In the genomic region with DNA sequence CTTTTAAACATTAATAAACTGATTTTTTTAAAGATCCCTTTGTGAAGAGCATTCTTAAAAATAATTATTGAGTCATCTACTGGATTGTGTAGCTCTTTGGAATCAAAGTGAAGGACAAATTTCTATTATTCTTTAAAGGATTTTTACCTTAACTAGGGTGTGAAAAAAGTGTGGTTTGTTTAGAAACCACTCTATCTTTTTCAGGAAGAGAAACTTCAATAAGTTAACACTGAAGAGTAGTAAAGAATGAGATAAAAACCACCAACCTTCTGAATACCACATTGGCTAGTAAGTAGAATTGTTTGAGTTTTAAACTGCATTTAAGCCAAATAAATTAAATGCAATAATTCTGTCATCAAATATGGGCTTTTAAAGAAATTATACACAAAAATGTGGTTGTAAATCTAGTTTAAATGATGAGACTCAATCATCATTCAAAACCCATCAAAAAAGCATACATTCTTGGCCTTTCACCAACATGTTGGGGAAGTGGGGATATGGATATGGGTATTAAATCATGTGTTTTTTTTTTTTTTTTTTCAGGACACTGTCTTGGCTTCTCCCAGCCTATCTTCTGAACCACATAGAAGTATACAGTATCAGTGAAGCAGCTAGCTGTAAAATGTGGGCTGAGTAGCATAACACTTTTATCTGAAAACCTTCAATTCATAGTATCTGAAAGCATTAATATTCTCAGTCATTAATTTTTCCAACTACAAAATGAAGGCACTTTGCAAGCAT, we compare ENCODE assay signal across 11 cellular contexts. TPM values are rescaled to one million over a fixed set of nuclear protein-coding genes. Genes with fewer than 3 reads are reported as not detected.
DNase-seq lines count a peak whose midpoint lies in the region; ATAC-seq and TF ChIP-seq lines count a peak whose summit lies in the region.
"Had no signal": no experiment of that assay in that cellular context is flagged by ENCODE, and none has a peak within 500 bp of the region (broad histone marks: within the 10 kb centered on the region; RNA-seq: fewer than 3 reads in every experiment).

No MANE protein-coding gene starts in this region.

- H3K4me1 ChIP-seq in left ventricle myocardium inferior (peaks cover 76% of the 10 kb centered on the region), vagina (peaks cover 23% of the 10 kb centered on the region), SJCRH30 (no peaks in the 10 kb centered on the region)

- H3K9me3 ChIP-seq in left ventricle myocardium inferior (replicated peaks): no peaks in the 10 kb centered on the region
- H3K9me3 ChIP-seq in vagina: no peaks in the 10 kb centered on the region
- H3K9me3 ChIP-seq in SJCRH30 (replicated peaks): peaks cover 4% of the 10 kb centered on the region; the same call in 1 of the 2 replicates
- H3K9me3 ChIP-seq: body of pancreas had no signal

- H3K4me3 ChIP-seq in left ventricle myocardium inferior: peak overlapping the region; percentile 83
- no peak overlapping the region for H3K4me3 ChIP-seq in vagina
- no peak overlapping the region for H3K4me3 ChIP-seq in SJCRH30
- H3K4me3 ChIP-seq: body of pancreas had no signal

- POLR2A ChIA-PET in activated naive CD8-positive, alpha-beta T cell treated with anti-CD3 and anti-CD28 coated beads, Interleukin-2, amount 10 ng/mL, durations not matched to agents 7 days and 5 days (lab: Charles Lee): interaction anchor here (1.4 kb wide), 1 partner anchor 292 kb away, joined by 3 read pairs; no protein-coding TSS in a partner anchor

- H3K27ac Mint-ChIP-seq in activated naive CD8-positive, alpha-beta T cell treated with anti-CD3 and anti-CD28 coated beads, Interleukin-2, amount 10 ng/mL, durations not matched to agents 7 days and 5 days: peak overlapping the region; percentile 23
- no peak overlapping the region for H3K27ac Mint-ChIP-seq in Calu3 (ENCODE audit: unreplicated experiment)

- peaks cover 2% of the 10 kb centered on the region for H3K9me3 Mint-ChIP-seq in activated naive CD8-positive, alpha-beta T cell treated with anti-CD3 and anti-CD28 coated beads, Interleukin-2, amount 10 ng/mL, durations not matched to agents 7 days and 5 days
- no peaks in the 10 kb centered on the region for H3K9me3 Mint-ChIP-seq in Calu3 (ENCODE audit: low read depth, unreplicated experiment)

- H3K27ac ChIP-seq in left ventricle myocardium inferior (replicated peaks): peak overlapping the region; percentile 98
- H3K27ac ChIP-seq in vagina: peak overlapping the region; percentile 0
- no peak overlapping the region for H3K27ac ChIP-seq in SJCRH30

- DNase-seq in left ventricle myocardium inferior: no peak
- DNase-seq in cardiac septum (ENCODE audit: low spot score): no peak
- DNase-seq in activated naive CD8-positive, alpha-beta T cell treated with anti-CD3 and anti-CD28 coated beads, Interleukin-2, amount 10 ng/mL, durations not matched to agents 7 days and 5 days: no peak
- DNase-seq in vagina (ENCODE audit: extremely low spot score in 2 of 2): no peak
- DNase-seq in NCI-H82 treated with DMSO at 0.1 percent for 48 hours (lab: John Stamatoyannopoulos, UW; ENCODE audit: unreplicated experiment): no peak
- no peak for DNase-seq in Calu3
- DNase-seq in SJCRH30: no peak
- DNase-seq: body of pancreas; NCI-H524; stimulated activated CD4-positive, alpha-beta T cell treated with anti-CD3 and anti-CD28 coated beads, Interleukin-4, amount 100 ng/mL, for 1 hour had no signal

- TF ChIP-seq CTCF in left ventricle myocardium inferior (IDR thresholded peaks at IDR 0.05; ENCODE audit: borderline replicate concordance): no peak
- no peak for TF ChIP-seq CTCF in vagina (IDR thresholded peaks at IDR 0.05)
- no peak for TF ChIP-seq CTCF in Calu3 (IDR thresholded peaks at IDR 0.05; ENCODE audit: unreplicated experiment)

- CTCF ChIA-PET in Calu3 (lab: Charles Lee): no interaction called here

- no peaks in the 10 kb centered on the region for H3K27me3 Mint-ChIP-seq in activated naive CD8-positive, alpha-beta T cell treated with anti-CD3 and anti-CD28 coated beads, Interleukin-2, amount 10 ng/mL, durations not matched to agents 7 days and 5 days
- H3K27me3 Mint-ChIP-seq in Calu3 (ENCODE audit: unreplicated experiment): peaks cover 49% of the 10 kb centered on the region

- peaks cover 53% of the 10 kb centered on the region for H3K36me3 Mint-ChIP-seq in activated naive CD8-positive, alpha-beta T cell treated with anti-CD3 and anti-CD28 coated beads, Interleukin-2, amount 10 ng/mL, durations not matched to agents 7 days and 5 days
- peaks cover 4% of the 10 kb centered on the region for H3K36me3 Mint-ChIP-seq in Calu3 (ENCODE audit: insufficient read depth, unreplicated experiment)

- peaks cover 11% of the 10 kb centered on the region for H3K36me3 ChIP-seq in left ventricle myocardium inferior
- no peaks in the 10 kb centered on the region for H3K36me3 ChIP-seq in vagina
- peaks cover 30% of the 10 kb centered on the region for H3K36me3 ChIP-seq in SJCRH30

- peaks cover 39% of the 10 kb centered on the region for H3K4me1 Mint-ChIP-seq in activated naive CD8-positive, alpha-beta T cell treated with anti-CD3 and anti-CD28 coated beads, Interleukin-2, amount 10 ng/mL, durations not matched to agents 7 days and 5 days
- H3K4me1 Mint-ChIP-seq in Calu3 (ENCODE audit: low read depth, unreplicated experiment): peaks cover 9% of the 10 kb centered on the region

- TF ChIP-seq POLR2A in vagina (IDR thresholded peaks at IDR 0.05): no peak

- H3K27me3 ChIP-seq in left ventricle myocardium inferior (ENCODE audit: low read depth): no peaks in the 10 kb centered on the region
- H3K27me3 ChIP-seq in vagina: no peaks in the 10 kb centered on the region
- H3K27me3 ChIP-seq in SJCRH30: no peaks in the 10 kb centered on the region

- peak; percentile 39 for ATAC-seq in HG03064 (IDR thresholded peaks at IDR 0.05; ENCODE audit: low read depth, unreplicated experiment)
- ATAC-seq in activated naive CD8-positive, alpha-beta T cell treated with anti-CD3 and anti-CD28 coated beads, Interleukin-2, amount 10 ng/mL, durations not matched to agents 7 days and 5 days (ENCODE audit: low read depth): no peak
- ATAC-seq: body of pancreas had no signal

- intact Hi-C loops in left ventricle myocardium inferior (cut with micrococcal nuclease): no loop called here
- intact Hi-C loops in cardiac septum (cut with DNase I): no loop called here
- intact Hi-C loops in vagina (cut with DNase I): no loop called here
- intact Hi-C loops in Calu3 (cut with micrococcal nuclease; ENCODE audit: unreplicated experiment): no loop called here

- H3K4me3 Mint-ChIP-seq in activated naive CD8-positive, alpha-beta T cell treated with anti-CD3 and anti-CD28 coated beads, Interleukin-2, amount 10 ng/mL, durations not matched to agents 7 days and 5 days: peak overlapping the region; percentile 48
- no peak overlapping the region for H3K4me3 Mint-ChIP-seq in Calu3 (ENCODE audit: low read depth, unreplicated experiment)

- BruUV-seq in Calu3 (replicated peaks; lab: Mats Ljungman, UMichigan): no TSS peak

RNA-seq across cellular contexts. Expression of a gene that starts 4.8 kb away (rescaled TPM):
- total RNA-seq in left ventricle myocardium inferior (54.9 TPM), cardiac septum (57.9 TPM), vagina (58.4 TPM), Calu3 (2022) (not detected in 2 replicates)
- total RNA-seq in activated naive CD8-positive, alpha-beta T cell treated with anti-CD3 and anti-CD28 coated beads, Interleukin-2, amount 10 ng/mL, durations not matched to agents 7 days and 5 days: 100 to 1,000 TPM; 124 to 138 TPM
- total RNA-seq in SJCRH30 (2014; rRNA removed; shearing (Covaris generic)): 21.6 and 22.4 TPM in 2 replicates

Comparison
In these comparisons a context has a peak if more than half of its experiments do, and no peak if none do; other contexts are left out.
1. RNA of a gene that starts 4.8 kb away (total RNA-seq): 124 to 138 TPM in activated naive CD8-positive, alpha-beta T cell treated with anti-CD3 and anti-CD28 coated beads, Interleukin-2, amount 10 ng/mL, durations not matched to agents 7 days and 5 days, 58.4 TPM in vagina (single experiment), 57.9 TPM in cardiac septum (single experiment), 54.9 TPM in left ventricle myocardium inferior (single experiment) and 21.6 to 22.4 TPM in SJCRH30; not detected in Calu3; every median in the first group is over 10 times any median in the second.